15 cellular contexts compared by ENCODE assay signal in the genomic region with DNA sequence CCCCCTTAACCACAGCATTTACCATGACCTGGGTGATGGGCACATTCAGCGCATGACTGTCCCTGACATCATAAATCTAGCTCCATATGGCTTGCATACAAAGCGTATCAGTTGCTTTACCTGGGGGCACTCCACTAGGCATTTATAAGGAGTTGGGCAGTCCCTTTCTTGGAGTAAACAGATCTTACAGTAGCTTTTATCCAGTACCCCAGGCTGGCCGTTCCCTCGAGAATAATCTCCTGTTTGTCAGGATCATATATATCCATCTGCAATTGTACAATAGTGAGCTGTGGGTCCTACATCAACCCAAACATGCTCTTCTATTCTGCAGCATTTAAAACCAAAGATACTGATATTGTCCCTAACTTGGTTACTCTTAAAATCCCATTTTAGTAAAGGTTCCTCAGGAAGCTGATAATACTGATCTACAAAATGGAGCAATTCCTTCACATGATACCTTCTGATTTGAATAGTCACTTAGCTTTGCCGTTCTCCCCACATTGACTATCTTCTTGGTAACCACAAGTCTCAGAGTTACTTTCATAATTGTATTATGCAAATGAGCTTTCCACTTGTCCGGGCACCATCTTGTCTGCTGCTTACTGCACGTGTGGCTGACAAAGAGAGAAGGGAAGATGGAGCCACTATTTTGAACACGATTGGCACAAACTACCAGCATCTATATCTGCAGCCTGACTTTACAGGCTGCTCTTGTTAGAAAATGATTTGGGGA.
DNase-seq lines count a peak whose midpoint lies in the region; ATAC-seq lines count a peak whose summit lies in the region.
"Had no signal": no experiment of that assay in that cellular context is flagged by ENCODE, and none has a peak within 500 bp of the region (broad histone marks: within the 10 kb centered on the region; RNA-seq: fewer than 3 reads in every experiment).

No MANE protein-coding gene starts in this region.

- POLR2A ChIA-PET in activated CD8-positive, alpha-beta T cell treated with anti-CD3 and anti-CD28 coated beads, Interleukin-2, amount 10 ng/mL, durations not matched to agents 7 days and 5 days (lab: Charles Lee): no interaction called here

- H3K4me3 Mint-ChIP-seq in activated T-helper 2 cell treated with anti-CD3 and anti-CD28 coated beads, Interferon-gamma antibody, Interleukin-2, Interleukin-4, amounts not matched to agents 10 μg/mL and 5 μg/mL and 100 μg/mL, durations not matched to agents 14 hours and 24 hours and 36 hours (ENCODE audit: low read depth): no peak overlapping the region
- H3K4me3 Mint-ChIP-seq in activated CD8-positive, alpha-beta T cell treated with anti-CD3 and anti-CD28 coated beads, Interleukin-2, amount 10 ng/mL, durations not matched to agents 7 days and 5 days: no peak overlapping the region
- H3K4me3 Mint-ChIP-seq: GM23338 had no signal

- no peaks in the 10 kb centered on the region for H3K4me1 Mint-ChIP-seq in activated T-helper 2 cell treated with anti-CD3 and anti-CD28 coated beads, Interferon-gamma antibody, Interleukin-2, Interleukin-4, amounts not matched to agents 10 μg/mL and 5 μg/mL and 100 μg/mL, durations not matched to agents 14 hours and 24 hours and 36 hours (ENCODE audit: low read depth)
- no peaks in the 10 kb centered on the region for H3K4me1 Mint-ChIP-seq in activated CD8-positive, alpha-beta T cell treated with anti-CD3 and anti-CD28 coated beads, Interleukin-2, amount 10 ng/mL, durations not matched to agents 7 days and 5 days (ENCODE audit: low read depth)

- no peaks in the 10 kb centered on the region for H3K27me3 Mint-ChIP-seq in activated T-helper 2 cell treated with anti-CD3 and anti-CD28 coated beads, Interferon-gamma antibody, Interleukin-2, Interleukin-4, amounts not matched to agents 10 μg/mL and 5 μg/mL and 100 μg/mL, durations not matched to agents 14 hours and 24 hours and 36 hours (ENCODE audit: low read depth)
- no peaks in the 10 kb centered on the region for H3K27me3 Mint-ChIP-seq in activated CD8-positive, alpha-beta T cell treated with anti-CD3 and anti-CD28 coated beads, Interleukin-2, amount 10 ng/mL, durations not matched to agents 7 days and 5 days (ENCODE audit: low read depth)

- no peaks in the 10 kb centered on the region for H3K36me3 Mint-ChIP-seq in activated T-helper 2 cell treated with anti-CD3 and anti-CD28 coated beads, Interferon-gamma antibody, Interleukin-2, Interleukin-4, amounts not matched to agents 10 μg/mL and 5 μg/mL and 100 μg/mL, durations not matched to agents 14 hours and 24 hours and 36 hours (ENCODE audit: low read depth)
- no peaks in the 10 kb centered on the region for H3K36me3 Mint-ChIP-seq in activated CD8-positive, alpha-beta T cell treated with anti-CD3 and anti-CD28 coated beads, Interleukin-2, amount 10 ng/mL, durations not matched to agents 7 days and 5 days (ENCODE audit: low read depth)

- ATAC-seq in GM18511 (IDR thresholded peaks at IDR 0.05; ENCODE audit: unreplicated experiment) (peak; percentile 89), GM19467 (IDR thresholded peaks at IDR 0.05; ENCODE audit: unreplicated experiment) (peak; percentile 89), HG02938 (IDR thresholded peaks at IDR 0.05; ENCODE audit: unreplicated experiment) (peak; percentile 96), HG03558 (IDR thresholded peaks at IDR 0.05; ENCODE audit: extremely low read depth, unreplicated experiment) (peak; percentile 73)
- ATAC-seq in activated CD8-positive, alpha-beta T cell treated with anti-CD3 and anti-CD28 coated beads, Interleukin-2, amount 10 ng/mL, durations not matched to agents 7 days and 5 days: no peak
- ATAC-seq: GM23338, left lobe of liver had no signal

- intact Hi-C loops in activated T-helper 2 cell treated with anti-CD3 and anti-CD28 coated beads, Interferon-gamma antibody, Interleukin-2, Interleukin-4, amounts not matched to agents 10 μg/mL and 5 μg/mL and 100 μg/mL, durations not matched to agents 14 hours and 24 hours and 36 hours (cut with micrococcal nuclease): no loop called here

- H3K27ac Mint-ChIP-seq in activated T-helper 2 cell treated with anti-CD3 and anti-CD28 coated beads, Interferon-gamma antibody, Interleukin-2, Interleukin-4, amounts not matched to agents 10 μg/mL and 5 μg/mL and 100 μg/mL, durations not matched to agents 14 hours and 24 hours and 36 hours: no peak overlapping the region
- no peak overlapping the region for H3K27ac Mint-ChIP-seq in activated CD8-positive, alpha-beta T cell treated with anti-CD3 and anti-CD28 coated beads, Interleukin-2, amount 10 ng/mL, durations not matched to agents 7 days and 5 days
- H3K27ac Mint-ChIP-seq: GM23338 had no signal

- CTCF ChIA-PET in activated CD8-positive, alpha-beta T cell treated with anti-CD3 and anti-CD28 coated beads, Interleukin-2, amount 10 ng/mL, durations not matched to agents 7 days and 5 days (lab: Charles Lee): no interaction called here

- DNase-seq in activated T-helper 2 cell treated with anti-CD3 and anti-CD28 coated beads, Interferon-gamma antibody, Interleukin-2, Interleukin-4, amounts not matched to agents 10 μg/mL and 5 μg/mL and 100 μg/mL, durations not matched to agents 14 hours and 24 hours and 36 hours (ENCODE audit: low spot score): no peak
- no peak for DNase-seq in activated CD8-positive, alpha-beta T cell treated with anti-CD3 and anti-CD28 coated beads, Interleukin-2, amount 10 ng/mL, durations not matched to agents 7 days and 5 days
- no peak for DNase-seq in SK-N-DZ (ENCODE audit: low spot score)
- no peak for DNase-seq in NCI-H69 (lab: John Stamatoyannopoulos, UW)
- DNase-seq: colonic mucosa, NCI-H2081 treated with DMSO at 0.1 percent for 48 hours, retina, SK-N-SH, WERI-Rb-1 had no signal

- H3K9me3 Mint-ChIP-seq in activated T-helper 2 cell treated with anti-CD3 and anti-CD28 coated beads, Interferon-gamma antibody, Interleukin-2, Interleukin-4, amounts not matched to agents 10 μg/mL and 5 μg/mL and 100 μg/mL, durations not matched to agents 14 hours and 24 hours and 36 hours: no peaks in the 10 kb centered on the region
- no peaks in the 10 kb centered on the region for H3K9me3 Mint-ChIP-seq in activated CD8-positive, alpha-beta T cell treated with anti-CD3 and anti-CD28 coated beads, Interleukin-2, amount 10 ng/mL, durations not matched to agents 7 days and 5 days (ENCODE audit: insufficient read depth)
- H3K9me3 Mint-ChIP-seq: GM23338 had no signal
